ENCODE assay signal across 1 cellular context in the genomic region with DNA sequence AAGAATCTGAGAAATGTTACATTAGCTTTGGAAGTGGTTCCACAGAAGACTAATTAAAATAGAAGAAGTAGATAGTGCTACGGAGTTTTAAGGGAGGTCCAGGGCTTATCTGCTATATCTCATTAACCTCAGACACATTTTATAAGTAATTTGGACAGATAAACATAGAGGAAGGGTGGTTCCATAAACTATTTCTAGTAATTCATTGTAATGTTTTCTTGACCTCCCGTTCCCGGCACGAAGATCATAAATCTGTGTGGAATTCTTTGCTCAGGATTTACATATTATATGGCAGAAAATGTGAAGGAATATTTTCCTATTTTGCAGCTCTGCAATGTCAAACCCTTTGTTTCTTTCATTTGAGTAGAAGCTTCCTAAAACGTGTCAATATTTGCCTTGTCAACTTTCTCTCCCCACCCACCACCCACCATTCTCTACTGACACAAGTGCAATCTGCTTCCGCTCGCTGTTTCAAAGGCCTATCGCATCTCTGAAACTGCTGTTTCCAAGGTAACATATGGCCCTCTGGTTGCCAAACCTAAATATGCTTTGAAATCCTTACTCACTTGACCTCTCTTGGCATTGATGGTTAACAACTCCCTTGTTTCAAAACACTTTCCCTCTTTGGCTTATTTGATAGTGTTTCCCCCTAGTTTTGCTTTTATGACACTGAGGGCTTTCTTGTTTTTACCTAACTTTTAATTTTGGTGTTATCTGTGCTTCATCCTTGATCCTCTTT.
TF ChIP-seq lines count a peak whose summit lies in the region.

No MANE protein-coding gene starts in this region.

TF ChIP-seq in HepG2, 621 proteins besides CTCF, POLR2A, EP300 and RAD21 (continued from another document and continues in another):
- TF ChIP-seq, protein P1, sequence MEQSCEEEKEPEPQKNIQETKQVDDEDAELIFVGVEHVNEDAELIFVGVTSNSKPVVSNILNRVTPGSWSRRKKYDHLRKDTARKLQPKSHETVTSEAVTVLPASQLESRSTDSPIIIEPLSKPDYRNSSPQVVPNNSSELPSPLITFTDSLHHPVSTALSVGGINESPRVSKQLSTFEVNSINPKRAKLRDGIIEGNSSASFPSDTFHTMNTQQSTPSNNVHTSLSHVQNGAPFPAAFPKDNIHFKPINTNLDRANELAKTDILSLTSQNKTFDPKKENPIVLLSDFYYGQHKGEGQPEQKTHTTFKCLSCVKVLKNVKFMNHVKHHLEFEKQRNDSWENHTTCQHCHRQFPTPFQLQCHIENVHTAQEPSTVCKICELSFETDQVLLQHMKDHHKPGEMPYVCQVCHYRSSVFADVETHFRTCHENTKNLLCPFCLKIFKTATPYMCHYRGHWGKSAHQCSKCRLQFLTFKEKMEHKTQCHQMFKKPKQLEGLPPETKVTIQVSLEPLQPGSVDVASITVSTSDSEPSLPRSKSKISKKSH (CRISPR knock-in tag; IDR thresholded peaks at IDR 0.05; ENCODE audit: borderline replicate concordance) = no peak
- TF ChIP-seq HHEX (CRISPR knock-in tag; IDR thresholded peaks at IDR 0.05) (peak; percentile 77), XBP1 (CRISPR knock-in tag; IDR thresholded peaks at IDR 0.05) (no peak), HNRNPL (IDR thresholded peaks at IDR 0.05; ENCODE audit: low read depth, low read length) (no peak), FOXA1 (IDR thresholded peaks at IDR 0.05) (peak; percentile 87), FOXA1 (CRISPR knock-in tag; IDR thresholded peaks at IDR 0.05) (peak; percentile 95), TCF7L2 (IDR thresholded peaks at IDR 0.05; ENCODE audit: low read depth, low read length) (peak; percentile 54; the same call in 1 of the 2 replicates), KDM3A (CRISPR knock-in tag; IDR thresholded peaks at IDR 0.05; ENCODE audit: low read depth) (peak; percentile 18; the same call in 1 of the 2 replicates), ZIK1 (CRISPR knock-in tag; IDR thresholded peaks at IDR 0.05; ENCODE audit: borderline replicate concordance, low read depth) (no peak), ZNF746 (CRISPR knock-in tag; IDR thresholded peaks at IDR 0.05) (no peak), KDM5B (CRISPR knock-in tag; IDR thresholded peaks at IDR 0.05; ENCODE audit: borderline replicate concordance) (no peak), ONECUT2 (CRISPR knock-in tag; IDR thresholded peaks at IDR 0.05) (0 out of 2 replicates have a peak, but pooled peaks have one; percentile 5), ZNF552 (CRISPR knock-in tag; IDR thresholded peaks at IDR 0.05; ENCODE audit: borderline replicate concordance) (no peak), ZNF207 (IDR thresholded peaks at IDR 0.05; ENCODE audit: borderline replicate concordance) (no peak), CBX5 (CRISPR knock-in tag; IDR thresholded peaks at IDR 0.05; ENCODE audit: borderline replicate concordance) (peak; percentile 84; the same call in 1 of the 2 replicates), ZNF205 (CRISPR knock-in tag; IDR thresholded peaks at IDR 0.05) (0 out of 2 replicates have a peak, but pooled peaks have one; percentile 15), TBX2 (CRISPR knock-in tag; IDR thresholded peaks at IDR 0.05; ENCODE audit: borderline replicate concordance) (peak; percentile 99), ZNF605 (CRISPR knock-in tag; IDR thresholded peaks at IDR 0.05) (no peak), SMARCC2 (IDR thresholded peaks at IDR 0.05) (no peak), ARID2 (CRISPR knock-in tag; IDR thresholded peaks at IDR 0.05; ENCODE audit: borderline replicate concordance) (no peak), ZNF282 (IDR thresholded peaks at IDR 0.05; ENCODE audit: partially characterized antibody) (no peak), ZNF292 (CRISPR knock-in tag; IDR thresholded peaks at IDR 0.05; ENCODE audit: borderline replicate concordance, low read depth) (peak; percentile 62; the same call in 1 of the 2 replicates), TBX3 (IDR thresholded peaks at IDR 0.05; ENCODE audit: borderline replicate concordance) (peak; percentile 94), NCOA5 (CRISPR knock-in tag; IDR thresholded peaks at IDR 0.05) (no peak), LCORL (IDR thresholded peaks at IDR 0.05) (peak; percentile 90; the same call in 1 of the 2 replicates), LCORL (CRISPR knock-in tag; IDR thresholded peaks at IDR 0.05) (peak; percentile 92), SPEN (CRISPR knock-in tag; IDR thresholded peaks at IDR 0.05; ENCODE audit: low read depth) (no peak), FOSL2 (CRISPR knock-in tag; IDR thresholded peaks at IDR 0.05) (peak; percentile 90), ZFP90 (CRISPR knock-in tag; IDR thresholded peaks at IDR 0.05; ENCODE audit: borderline replicate concordance) (no peak), HOXD1 (CRISPR knock-in tag; IDR thresholded peaks at IDR 0.05) (peak; percentile 90; the same call in 1 of the 2 replicates), MZF1 (CRISPR knock-in tag; IDR thresholded peaks at IDR 0.05; ENCODE audit: borderline replicate concordance) (no peak), NR1H2 (CRISPR knock-in tag; IDR thresholded peaks at IDR 0.05; ENCODE audit: borderline replicate concordance, low read depth) (no peak), ZNF24 (IDR thresholded peaks at IDR 0.05) (no peak), EHMT2 (IDR thresholded peaks at IDR 0.05; ENCODE audit: borderline replicate concordance, low read depth, low read length) (peak; percentile 95; the same call in 1 of the 2 replicates)
- TF ChIP-seq, protein P2, sequence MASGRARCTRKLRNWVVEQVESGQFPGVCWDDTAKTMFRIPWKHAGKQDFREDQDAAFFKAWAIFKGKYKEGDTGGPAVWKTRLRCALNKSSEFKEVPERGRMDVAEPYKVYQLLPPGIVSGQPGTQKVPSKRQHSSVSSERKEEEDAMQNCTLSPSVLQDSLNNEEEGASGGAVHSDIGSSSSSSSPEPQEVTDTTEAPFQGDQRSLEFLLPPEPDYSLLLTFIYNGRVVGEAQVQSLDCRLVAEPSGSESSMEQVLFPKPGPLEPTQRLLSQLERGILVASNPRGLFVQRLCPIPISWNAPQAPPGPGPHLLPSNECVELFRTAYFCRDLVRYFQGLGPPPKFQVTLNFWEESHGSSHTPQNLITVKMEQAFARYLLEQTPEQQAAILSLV (CRISPR knock-in tag; IDR thresholded peaks at IDR 0.05; ENCODE audit: borderline replicate concordance) = no peak
- TF ChIP-seq, protein P3, sequence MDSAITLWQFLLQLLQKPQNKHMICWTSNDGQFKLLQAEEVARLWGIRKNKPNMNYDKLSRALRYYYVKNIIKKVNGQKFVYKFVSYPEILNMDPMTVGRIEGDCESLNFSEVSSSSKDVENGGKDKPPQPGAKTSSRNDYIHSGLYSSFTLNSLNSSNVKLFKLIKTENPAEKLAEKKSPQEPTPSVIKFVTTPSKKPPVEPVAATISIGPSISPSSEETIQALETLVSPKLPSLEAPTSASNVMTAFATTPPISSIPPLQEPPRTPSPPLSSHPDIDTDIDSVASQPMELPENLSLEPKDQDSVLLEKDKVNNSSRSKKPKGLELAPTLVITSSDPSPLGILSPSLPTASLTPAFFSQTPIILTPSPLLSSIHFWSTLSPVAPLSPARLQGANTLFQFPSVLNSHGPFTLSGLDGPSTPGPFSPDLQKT (CRISPR knock-in tag; IDR thresholded peaks at IDR 0.05; ENCODE audit: borderline replicate concordance) = no peak
- TF ChIP-seq, protein P4, sequence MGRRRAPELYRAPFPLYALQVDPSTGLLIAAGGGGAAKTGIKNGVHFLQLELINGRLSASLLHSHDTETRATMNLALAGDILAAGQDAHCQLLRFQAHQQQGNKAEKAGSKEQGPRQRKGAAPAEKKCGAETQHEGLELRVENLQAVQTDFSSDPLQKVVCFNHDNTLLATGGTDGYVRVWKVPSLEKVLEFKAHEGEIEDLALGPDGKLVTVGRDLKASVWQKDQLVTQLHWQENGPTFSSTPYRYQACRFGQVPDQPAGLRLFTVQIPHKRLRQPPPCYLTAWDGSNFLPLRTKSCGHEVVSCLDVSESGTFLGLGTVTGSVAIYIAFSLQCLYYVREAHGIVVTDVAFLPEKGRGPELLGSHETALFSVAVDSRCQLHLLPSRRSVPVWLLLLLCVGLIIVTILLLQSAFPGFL (CRISPR knock-in tag; IDR thresholded peaks at IDR 0.05) = no peak
- TF ChIP-seq, protein P5, sequence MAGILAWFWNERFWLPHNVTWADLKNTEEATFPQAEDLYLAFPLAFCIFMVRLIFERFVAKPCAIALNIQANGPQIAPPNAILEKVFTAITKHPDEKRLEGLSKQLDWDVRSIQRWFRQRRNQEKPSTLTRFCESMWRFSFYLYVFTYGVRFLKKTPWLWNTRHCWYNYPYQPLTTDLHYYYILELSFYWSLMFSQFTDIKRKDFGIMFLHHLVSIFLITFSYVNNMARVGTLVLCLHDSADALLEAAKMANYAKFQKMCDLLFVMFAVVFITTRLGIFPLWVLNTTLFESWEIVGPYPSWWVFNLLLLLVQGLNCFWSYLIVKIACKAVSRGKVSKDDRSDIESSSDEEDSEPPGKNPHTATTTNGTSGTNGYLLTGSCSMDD (CRISPR knock-in tag; IDR thresholded peaks at IDR 0.05) = no peak
- TF ChIP-seq, protein P6, sequence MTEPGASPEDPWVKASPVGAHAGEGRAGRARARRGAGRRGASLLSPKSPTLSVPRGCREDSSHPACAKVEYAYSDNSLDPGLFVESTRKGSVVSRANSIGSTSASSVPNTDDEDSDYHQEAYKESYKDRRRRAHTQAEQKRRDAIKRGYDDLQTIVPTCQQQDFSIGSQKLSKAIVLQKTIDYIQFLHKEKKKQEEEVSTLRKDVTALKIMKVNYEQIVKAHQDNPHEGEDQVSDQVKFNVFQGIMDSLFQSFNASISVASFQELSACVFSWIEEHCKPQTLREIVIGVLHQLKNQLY (CRISPR knock-in tag; IDR thresholded peaks at IDR 0.05) = peak; percentile 58
- TF ChIP-seq, protein P7, sequence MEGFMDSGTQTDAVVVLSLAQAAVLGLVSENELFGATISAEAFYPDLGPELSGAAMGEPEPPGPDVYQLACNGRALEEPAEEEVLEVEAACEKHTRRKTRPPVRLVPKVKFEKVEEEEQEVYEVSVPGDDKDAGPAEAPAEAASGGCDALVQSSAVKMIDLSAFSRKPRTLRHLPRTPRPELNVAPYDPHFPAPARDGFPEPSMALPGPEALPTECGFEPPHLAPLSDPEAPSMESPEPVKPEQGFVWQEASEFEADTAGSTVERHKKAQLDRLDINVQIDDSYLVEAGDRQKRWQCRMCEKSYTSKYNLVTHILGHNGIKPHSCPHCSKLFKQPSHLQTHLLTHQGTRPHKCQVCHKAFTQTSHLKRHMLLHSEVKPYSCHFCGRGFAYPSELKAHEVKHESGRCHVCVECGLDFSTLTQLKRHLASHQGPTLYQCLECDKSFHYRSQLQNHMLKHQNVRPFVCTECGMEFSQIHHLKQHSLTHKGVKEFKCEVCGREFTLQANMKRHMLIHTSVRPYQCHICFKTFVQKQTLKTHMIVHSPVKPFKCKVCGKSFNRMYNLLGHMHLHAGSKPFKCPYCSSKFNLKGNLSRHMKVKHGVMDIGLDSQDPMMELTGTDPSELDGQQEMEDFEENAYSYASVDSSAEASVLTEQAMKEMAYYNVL (CRISPR knock-in tag; IDR thresholded peaks at IDR 0.05; ENCODE audit: borderline replicate concordance) = peak; percentile 87; the same call in 1 of the 2 replicates
- TF ChIP-seq, protein P8, sequence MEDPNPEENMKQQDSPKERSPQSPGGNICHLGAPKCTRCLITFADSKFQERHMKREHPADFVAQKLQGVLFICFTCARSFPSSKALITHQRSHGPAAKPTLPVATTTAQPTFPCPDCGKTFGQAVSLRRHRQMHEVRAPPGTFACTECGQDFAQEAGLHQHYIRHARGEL (CRISPR knock-in tag; IDR thresholded peaks at IDR 0.05) = no peak
- TF ChIP-seq, protein P9, sequence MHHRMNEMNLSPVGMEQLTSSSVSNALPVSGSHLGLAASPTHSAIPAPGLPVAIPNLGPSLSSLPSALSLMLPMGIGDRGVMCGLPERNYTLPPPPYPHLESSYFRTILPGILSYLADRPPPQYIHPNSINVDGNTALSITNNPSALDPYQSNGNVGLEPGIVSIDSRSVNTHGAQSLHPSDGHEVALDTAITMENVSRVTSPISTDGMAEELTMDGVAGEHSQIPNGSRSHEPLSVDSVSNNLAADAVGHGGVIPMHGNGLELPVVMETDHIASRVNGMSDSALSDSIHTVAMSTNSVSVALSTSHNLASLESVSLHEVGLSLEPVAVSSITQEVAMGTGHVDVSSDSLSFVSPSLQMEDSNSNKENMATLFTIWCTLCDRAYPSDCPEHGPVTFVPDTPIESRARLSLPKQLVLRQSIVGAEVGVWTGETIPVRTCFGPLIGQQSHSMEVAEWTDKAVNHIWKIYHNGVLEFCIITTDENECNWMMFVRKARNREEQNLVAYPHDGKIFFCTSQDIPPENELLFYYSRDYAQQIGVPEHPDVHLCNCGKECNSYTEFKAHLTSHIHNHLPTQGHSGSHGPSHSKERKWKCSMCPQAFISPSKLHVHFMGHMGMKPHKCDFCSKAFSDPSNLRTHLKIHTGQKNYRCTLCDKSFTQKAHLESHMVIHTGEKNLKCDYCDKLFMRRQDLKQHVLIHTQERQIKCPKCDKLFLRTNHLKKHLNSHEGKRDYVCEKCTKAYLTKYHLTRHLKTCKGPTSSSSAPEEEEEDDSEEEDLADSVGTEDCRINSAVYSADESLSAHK (CRISPR knock-in tag; IDR thresholded peaks at IDR 0.05; ENCODE audit: borderline replicate concordance) = no peak
- TF ChIP-seq, protein P10, sequence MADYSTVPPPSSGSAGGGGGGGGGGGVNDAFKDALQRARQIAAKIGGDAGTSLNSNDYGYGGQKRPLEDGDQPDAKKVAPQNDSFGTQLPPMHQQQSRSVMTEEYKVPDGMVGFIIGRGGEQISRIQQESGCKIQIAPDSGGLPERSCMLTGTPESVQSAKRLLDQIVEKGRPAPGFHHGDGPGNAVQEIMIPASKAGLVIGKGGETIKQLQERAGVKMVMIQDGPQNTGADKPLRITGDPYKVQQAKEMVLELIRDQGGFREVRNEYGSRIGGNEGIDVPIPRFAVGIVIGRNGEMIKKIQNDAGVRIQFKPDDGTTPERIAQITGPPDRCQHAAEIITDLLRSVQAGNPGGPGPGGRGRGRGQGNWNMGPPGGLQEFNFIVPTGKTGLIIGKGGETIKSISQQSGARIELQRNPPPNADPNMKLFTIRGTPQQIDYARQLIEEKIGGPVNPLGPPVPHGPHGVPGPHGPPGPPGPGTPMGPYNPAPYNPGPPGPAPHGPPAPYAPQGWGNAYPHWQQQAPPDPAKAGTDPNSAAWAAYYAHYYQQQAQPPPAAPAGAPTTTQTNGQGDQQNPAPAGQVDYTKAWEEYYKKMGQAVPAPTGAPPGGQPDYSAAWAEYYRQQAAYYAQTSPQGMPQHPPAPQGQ (CRISPR knock-in tag; IDR thresholded peaks at IDR 0.05; ENCODE audit: borderline replicate concordance) = no peak
